Comparison of ENCODE assay signal across 31 cellular contexts in the genomic region with DNA sequence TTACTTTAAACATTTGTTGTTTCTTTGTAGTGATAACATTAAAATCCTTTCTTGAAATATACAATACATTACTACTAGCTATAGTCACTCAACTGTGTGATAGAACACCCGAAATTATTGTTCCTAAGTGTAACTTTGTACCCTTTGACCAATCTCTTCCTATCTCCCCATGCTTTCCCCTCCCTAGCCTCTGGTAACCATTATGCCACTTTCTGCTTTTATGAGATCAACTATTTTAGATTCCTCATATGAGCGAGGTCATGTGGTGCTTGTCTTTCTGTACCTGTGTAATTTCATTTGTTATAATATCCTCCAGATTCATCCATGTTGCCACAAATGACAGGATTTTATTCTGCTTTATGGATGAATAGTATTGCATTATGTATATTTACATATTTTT.
"Had no signal": no experiment of that assay in that cellular context is flagged by ENCODE, and none has a peak within 500 bp of the region (broad histone marks: within the 10 kb centered on the region; RNA-seq: fewer than 3 reads in every experiment).

No MANE protein-coding gene starts in this region.

- H3K9me3 ChIP-seq: ovary, right lobe of liver, suprapubic skin, testis, tibial artery had no signal

- H3K79me2 ChIP-seq: parathyroid adenoma had no signal

- H3K36me3 ChIP-seq: neural progenitor cell, ovary, right lobe of liver, spleen, suprapubic skin, tibial artery, transverse colon, upper lobe of right lung, uterus had no signal

- H3K27me3 Mint-ChIP-seq: progenitor cell of endocrine pancreas; stimulated activated memory B cell treated with anti-CD40 and anti-IgM and Interleukin-4, amounts not matched to agents 10 μg/mL and 1 μg/mL and 100 μg/mL, for 72 hours; stimulated activated naive CD8-positive, alpha-beta T cell treated with anti-CD3 and anti-CD28 coated beads, Interleukin-15, amount 100 ng/mL, for 72 hours; type B pancreatic cell had no signal

- H3K4me2 ChIP-seq: neural progenitor cell, smooth muscle cell had no signal

- H3K27ac ChIP-seq: neural progenitor cell, ovary, parathyroid adenoma, psoas muscle, right lobe of liver, skin epidermis, spleen, suprapubic skin, testis, tibial artery, transverse colon, upper lobe of right lung, uterus had no signal

- H3K36me3 Mint-ChIP-seq: natural killer cell; stimulated activated memory B cell treated with anti-CD40 and anti-IgM and Interleukin-4, amounts not matched to agents 10 μg/mL and 1 μg/mL and 100 μg/mL, for 72 hours had no signal

- H3K27me3 ChIP-seq: neural progenitor cell, ovary, right lobe of liver, spleen, suprapubic skin, testis, tibial artery, transverse colon, upper lobe of right lung, uterus had no signal

- DNase-seq: natural killer cell; occipital lobe; ovary; posterior cingulate gyrus; psoas muscle; right cardiac atrium; right lobe of liver; spleen; stimulated activated CD4-positive, alpha-beta T cell treated with anti-CD3 and anti-CD28 coated beads, Interleukin-12 subunit alpha, Interleukin-12 subunit beta, amount 100 ng/mL, for 4 hours; stimulated activated CD4-positive, alpha-beta T cell treated with anti-CD3 and anti-CD28 coated beads, Interleukin-1b, Interleukin-23, amount 100 ng/mL, for 48 hours; stimulated activated CD4-positive, alpha-beta T cell treated with anti-CD3 and anti-CD28 coated beads, Interleukin-4, amount 100 ng/mL, for 1 hour; stimulated activated CD4-positive, alpha-beta T cell treated with anti-CD3 and anti-CD28 coated beads, Interleukin-4, amount 100 ng/mL, for 4 hours; stimulated activated CD8-positive, alpha-beta memory T cell treated with anti-CD3 and anti-CD28 coated beads, Interleukin-4, amount 100 ng/mL, for 48 hours; stimulated activated naive CD4-positive, alpha-beta T cell; stimulated activated naive CD8-positive, alpha-beta T cell treated with anti-CD3 and anti-CD28 coated beads, Interleukin-15, amount 100 ng/mL, for 72 hours; stimulated activated naive CD8-positive, alpha-beta T cell treated with anti-CD3 and anti-CD28 coated beads, Interleukin-15, Interleukin-2, amounts not matched to agents 100 U/mL and 50 U/mL, for 24 hours; substantia nigra; testis; tibial artery; transverse colon; upper lobe of right lung; uterus had no signal

- H3K4me1 ChIP-seq: neural progenitor cell, parathyroid adenoma, right lobe of liver, spleen, suprapubic skin, transverse colon, upper lobe of right lung had no signal

- H3K27ac Mint-ChIP-seq: natural killer cell; neural progenitor cell; progenitor cell of endocrine pancreas; stimulated activated memory B cell treated with anti-CD40 and anti-IgM and Interleukin-4, amounts not matched to agents 10 μg/mL and 1 μg/mL and 100 μg/mL, for 72 hours; stimulated activated naive CD8-positive, alpha-beta T cell treated with anti-CD3 and anti-CD28 coated beads, Interleukin-15, amount 100 ng/mL, for 72 hours; type B pancreatic cell had no signal

- H3K4me3 ChIP-seq: neural progenitor cell, ovary, psoas muscle, right lobe of liver, skin epidermis, smooth muscle cell, spleen, suprapubic skin, testis, tibial artery, transverse colon, upper lobe of right lung, uterus had no signal

- H2AFZ ChIP-seq: neural progenitor cell, parathyroid adenoma had no signal

- H3K4me3 Mint-ChIP-seq: natural killer cell; nephron; neural progenitor cell; stimulated activated memory B cell treated with anti-CD40 and anti-IgM and Interleukin-4, amounts not matched to agents 10 μg/mL and 1 μg/mL and 100 μg/mL, for 72 hours; stimulated activated naive CD8-positive, alpha-beta T cell treated with anti-CD3 and anti-CD28 coated beads, Interleukin-15, amount 100 ng/mL, for 72 hours; type B pancreatic cell had no signal

- H3K4me1 Mint-ChIP-seq: natural killer cell; neural progenitor cell; stimulated activated memory B cell treated with anti-CD40 and anti-IgM and Interleukin-4, amounts not matched to agents 10 μg/mL and 1 μg/mL and 100 μg/mL, for 72 hours; stimulated activated naive CD8-positive, alpha-beta T cell treated with anti-CD3 and anti-CD28 coated beads, Interleukin-15, amount 100 ng/mL, for 72 hours had no signal

- ATAC-seq: natural killer cell; right cardiac atrium; right lobe of liver; stimulated activated memory B cell treated with anti-CD40 and anti-IgM and Interleukin-4, amounts not matched to agents 10 μg/mL and 1 μg/mL and 100 μg/mL, for 72 hours; stimulated activated naive CD8-positive, alpha-beta T cell treated with anti-CD3 and anti-CD28 coated beads, Interleukin-15, amount 100 ng/mL, for 72 hours; stimulated activated naive CD8-positive, alpha-beta T cell treated with anti-CD3 and anti-CD28 coated beads, Interleukin-15, Interleukin-2, amounts not matched to agents 100 U/mL and 50 U/mL, for 24 hours; upper lobe of right lung had no signal
